In the genomic region with DNA sequence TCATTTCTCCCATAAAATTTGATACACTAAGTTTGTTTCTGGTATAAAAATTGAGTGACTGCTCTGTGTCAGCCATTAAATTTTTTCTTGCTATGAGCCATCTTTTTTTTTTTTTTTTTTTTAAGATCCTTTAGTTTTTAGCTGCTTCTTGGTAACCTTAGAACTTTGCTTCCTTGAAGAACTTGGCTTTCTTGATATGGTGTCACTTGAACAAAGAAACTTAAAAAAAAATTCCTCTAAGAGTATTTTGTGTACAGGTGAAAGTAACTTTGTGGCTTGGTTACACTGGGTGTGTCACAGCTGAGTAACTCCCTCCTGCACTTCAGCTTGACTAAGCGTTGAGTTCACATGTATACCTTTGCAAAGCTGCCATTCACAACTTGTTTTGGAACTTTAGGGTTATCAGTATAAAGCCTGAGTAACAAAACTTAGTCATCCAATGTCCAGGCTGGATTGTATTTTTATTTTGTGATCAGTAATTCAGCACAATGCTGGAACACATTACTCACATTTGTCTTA, we compare ENCODE assay signal across 8 cellular contexts. TPM values are rescaled to one million over a fixed set of nuclear protein-coding genes. Genes with fewer than 3 reads are reported as not detected.
DNase-seq lines count a peak whose midpoint lies in the region; ATAC-seq and TF ChIP-seq lines count a peak whose summit lies in the region.

No MANE protein-coding gene starts in this region.

- H2AFZ ChIP-seq in MM.1S (ENCODE audit: low read length): no peak overlapping the region

- H3K4me1 ChIP-seq in MM.1S (ENCODE audit: low read length): peaks cover 39% of the 10 kb centered on the region
- H3K4me1 ChIP-seq in ascending aorta: peaks cover 11 to 54% of the 10 kb centered on the region in 2 donors
- H3K4me1 ChIP-seq in urinary bladder (ENCODE audit: insufficient read depth): no peaks in the 10 kb centered on the region

- no peak overlapping the region; the same call in 1 of the 2 replicates for H3K9ac ChIP-seq in MM.1S (ENCODE audit: low read length)

- TF ChIP-seq CTCF in MM.1S (IDR thresholded peaks at IDR 0.05; ENCODE audit: low read length) (no peak), ascending aorta (IDR thresholded peaks at IDR 0.05) (no peak), GM10248 (IDR thresholded peaks at IDR 0.05; ENCODE audit: control extremely low read depth, extremely low read depth, low read depth, missing control alignments) (no peak)

- H3K79me2 ChIP-seq in MM.1S (ENCODE audit: low read length): peaks cover 97% of the 10 kb centered on the region

- POLR2A ChIA-PET in GM10248 (lab: Yijun Ruan, JAX): interaction anchor here (0.5 to 4.2 kb wide), 5 partner anchors 10 to 97 kb away, joined by 4 to 32 read pairs (median 7); no protein-coding TSS in a partner anchor

- H3F3A ChIP-seq in MM.1S (ENCODE audit: insufficient read depth, low read length): peaks cover 24% of the 10 kb centered on the region

- peak; percentile 37 for ATAC-seq in GM21526 (IDR thresholded peaks at IDR 0.05; ENCODE audit: low FRiP score, unreplicated experiment)

- no peaks in the 10 kb centered on the region; the same call in 1 of the 2 replicates for H3K36me3 ChIP-seq in MM.1S (replicated peaks; ENCODE audit: insufficient read depth, low read length)
- no peaks in the 10 kb centered on the region for H3K36me3 ChIP-seq in ascending aorta
- peaks cover 2% of the 10 kb centered on the region for H3K36me3 ChIP-seq in urinary bladder (ENCODE audit: insufficient read depth)

- H3K4me2 ChIP-seq in MM.1S (ENCODE audit: low read depth, low read length): peak overlapping the region; percentile 87; the same call in 1 of the 2 replicates

- intact Hi-C loops in ascending aorta (cut with DNase I): no loop called here

- H4K20me1 ChIP-seq in MM.1S (ENCODE audit: insufficient read depth, low read length): no peaks in the 10 kb centered on the region

- no peaks in the 10 kb centered on the region for H3K9me3 ChIP-seq in MM.1S (replicated peaks; ENCODE audit: insufficient read depth, low read length)
- no peaks in the 10 kb centered on the region for H3K9me3 ChIP-seq in ascending aorta

- no peaks in the 10 kb centered on the region for H3K9me2 ChIP-seq in MM.1S (replicated peaks; ENCODE audit: insufficient read depth, low read length)

- H3K27me3 ChIP-seq in MM.1S (replicated peaks; ENCODE audit: insufficient read depth, low read length): no peaks in the 10 kb centered on the region
- H3K27me3 ChIP-seq in ascending aorta: no peaks in the 10 kb centered on the region

- CTCF ChIA-PET in GM10248 (lab: Yijun Ruan, JAX): interaction anchor here (1.3 to 4.0 kb wide), 7 partner anchors 9 to 1973 kb away, joined by 3 to 42 read pairs (median 11); no protein-coding TSS in a partner anchor

- H3K4me3 ChIP-seq in MM.1S (ENCODE audit: low read length) (no peak overlapping the region), ascending aorta (peak overlapping the region in 1 of 2 donors; percentile 64), urinary bladder (ENCODE audit: low read depth, low read length) (no peak overlapping the region)

- 64% methylated on average over 1 of the region's 1 CpG for WGBS in urinary bladder

- H3K27ac ChIP-seq in MM.1S (ENCODE audit: low read length): no peak overlapping the region; the same call in 1 of the 2 replicates
- peak overlapping the region; percentile 96 to 97 for H3K27ac ChIP-seq in ascending aorta
- peak overlapping the region; percentile 90 for H3K27ac ChIP-seq in urinary bladder (ENCODE audit: low read depth)

- peak; percentile 79 for DNase-seq in Daoy (ENCODE audit: low read depth)
- peak; percentile 35 for DNase-seq in MM.1S
- DNase-seq in ascending aorta (ENCODE audit: low spot score in 2 of 2): no peak
- DNase-seq in lung microvascular endothelial cell (ENCODE audit: low read depth in 2 of 2): peak; percentile 55 to 61
- DNase-seq in HuH-7 (ENCODE audit: low spot score): no peak
- no peak for DNase-seq in GM10248 (ENCODE audit: extremely low spot score)

RNA-seq across cellular contexts. Expression of gene CHD2, which starts 6.5 kb away (rescaled TPM):
- total RNA-seq in Daoy (2014; rRNA removed; shearing (Covaris generic)): 26.3 and 45.7 TPM in 2 replicates
- total RNA-seq in ascending aorta (61.2 TPM), lung microvascular endothelial cell (39.7 and 51.2 TPM in 2 replicates), urinary bladder (210 TPM)
- 29.9 TPM for polyA plus RNA-seq in urinary bladder

Comparison
In these comparisons a context has a peak if more than half of its experiments do, and no peak if none do; other contexts are left out.
1. DNase-seq: peak in Daoy (single experiment), MM.1S (single experiment) and lung microvascular endothelial cell (2 of 2); none in ascending aorta (0 of 2), HuH-7 (single experiment) and GM10248 (single experiment).